ENCODE assay signal across 22 cellular contexts in the genomic region with DNA sequence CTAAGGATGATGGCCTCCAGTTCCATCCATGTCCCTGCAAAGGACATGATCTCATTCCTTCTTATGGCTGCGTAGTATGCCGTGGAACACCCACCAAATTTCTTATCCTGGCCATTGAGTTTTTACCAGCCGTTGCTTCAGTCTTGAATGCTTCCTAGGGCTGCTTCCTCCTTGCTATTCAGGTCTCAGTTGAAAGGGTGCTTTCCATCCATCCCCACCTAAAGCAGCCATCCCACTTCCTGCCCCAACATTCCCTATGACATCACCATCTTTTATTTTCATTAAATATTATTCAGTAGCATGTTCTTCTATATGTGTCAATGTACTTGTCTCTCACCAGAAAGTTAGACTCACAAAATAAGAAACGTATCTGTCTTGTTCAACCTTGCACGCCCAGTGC. TPM values are rescaled to one million over a fixed set of nuclear protein-coding genes. Genes with fewer than 3 reads are reported as not detected.
"Had no signal": no experiment of that assay in that cellular context is flagged by ENCODE, and none has a peak within 500 bp of the region (broad histone marks: within the 10 kb centered on the region; RNA-seq: fewer than 3 reads in every experiment).

No MANE protein-coding gene starts in this region.

- H3K9me3 ChIP-seq: MG63, SJCRH30 had no signal

- H3K4me1 ChIP-seq: SJCRH30 had no signal

- H3K27ac ChIP-seq: RWPE1, SJCRH30 had no signal

- DNase-seq: IMR-90, Karpas-422, KG1, MG63, NCI-H1092, NCI-H1105 treated with DMSO at 0.1 percent for 48 hours, NCI-H1417 treated with DMSO at 0.1 percent for 48 hours, NCI-H146, NCI-H1694 treated with DMSO at 0.1 percent for 48 hours, NCI-H1930, NCI-H2081, NCI-H2107, NCI-H2227 treated with DMSO at 0.1 percent for 48 hours, NCI-H446, NCI-H510A, NCI-H774, SHP77 treated with DMSO at 0.1 percent for 48 hours, SJCRH30 had no signal

- H3K36me3 ChIP-seq: MG63, SJCRH30 had no signal

- ATAC-seq: Right ventricle myocardium inferior, SK-N-SH treated with all-trans-retinoic acid at 6 μM for 48 hours had no signal

- H3K4me3 ChIP-seq: MG63, SJCRH30 had no signal

- H3K27me3 ChIP-seq: MG63, SJCRH30 had no signal

RNA-seq across cellular contexts. Expression of a gene that starts 40.7 kb away (rescaled TPM):
- total RNA-seq: HT-29, IMR-90 had no signal
